In genomic region chr1:3614755-3615742, GRCh38 we compare ENCODE assay signal across 1 cellular context.
TF ChIP-seq lines count a peak whose summit lies in the region.

No MANE protein-coding gene starts in this region.

TF ChIP-seq in GM12878, 131 proteins besides CTCF, POLR2A, EP300 and RAD21:
- peak; percentile 54; the same call in 1 of the 2 replicates for TF ChIP-seq SMC3 (IDR thresholded peaks at IDR 0.05; ENCODE audit: borderline replicate concordance, low read length)
- TF ChIP-seq EZH2 (IDR thresholded peaks at IDR 0.05; ENCODE audit: borderline replicate concordance, control insufficient read depth, low read depth, low read length), result no peak
